ENCODE assay signal across 8 cellular contexts in genomic region chr10:70146489-70147488, GRCh38. TPM values are rescaled to one million over a fixed set of nuclear protein-coding genes. Genes with fewer than 3 reads are reported as not detected.
A peak's percentile ranks its signal among the peaks of the same experiment; 100 is the strongest.
DNase-seq lines count a peak whose midpoint lies in the region; ATAC-seq and TF ChIP-seq lines count a peak whose summit lies in the region.

TYSND1 (minus strand) TSS chr10:70146700; CDS start chr10:70146586, 114 bp downstream.

- DNase-seq in GM13977 (ENCODE audit: low spot score) = peak; percentile 99
- DNase-seq in NCI-H146 treated with DMSO at 0.1 percent for 48 hours (lab: John Stamatoyannopoulos, UW; ENCODE audit: unreplicated experiment) = peak; percentile 99
- peak; percentile 97 for DNase-seq in amniotic epithelial cell (ENCODE audit: low read depth)
- DNase-seq in left cardiac atrium = peak; percentile 98
- DNase-seq in posterior vena cava (ENCODE audit: low spot score) = peak; percentile 98
- DNase-seq in upper lobe of right lung = peak; percentile 97

- ATAC-seq in HG02884 (IDR thresholded peaks at IDR 0.05; ENCODE audit: unreplicated experiment) (peak; percentile 88), left cardiac atrium (peak; percentile 94 to 95), upper lobe of right lung (peak; percentile 95)

- in situ Hi-C loops in GM13977 (cut with MboI; ENCODE audit: low pct_unique_long_range_greater_than_20kb, low sequenced_read_pairs, unreplicated experiment) = no loop called here

- no peaks in the 10 kb centered on the region for H3K27me3 ChIP-seq in upper lobe of right lung

- H3K27ac ChIP-seq in upper lobe of right lung = peak within 1 kb of the TSS; percentile 91

- no peaks in the 10 kb centered on the region for H3K9me3 ChIP-seq in upper lobe of right lung

- TF ChIP-seq CTCF in GM13977 (IDR thresholded peaks at IDR 0.05; ENCODE audit: extremely low read depth, insufficient read depth, missing control alignments) (peak; percentile 86), upper lobe of right lung (IDR thresholded peaks at IDR 0.05) (peak; percentile 68)

- H3K4me3 ChIP-seq in upper lobe of right lung = peak within 1 kb of the TSS; percentile 95

- H3K4me1 ChIP-seq in upper lobe of right lung = peaks cover 10% of the 10 kb centered on the region

- H3K36me3 ChIP-seq in upper lobe of right lung = peaks cover 37% of the 10 kb centered on the region

- intact Hi-C loops in T-helper 1 cell treated with Interleukin-12 subunit alpha and Interleukin-12 subunit beta and Interleukin-4 antibody, amounts not matched to agents 30 ng/mL and 1 ng/mL, for 36 hours (cut with micrococcal nuclease) = loop anchor here (1.0 to 2.0 kb wide), 12 partner anchors 14 to 1024 kb away; partner anchors contain the start of genes AIFM2, EIF4EBP2, LRRC20 and PPA1
- intact Hi-C loops in left cardiac atrium (cut with DNase I) (no loop called here), posterior vena cava (cut with DNase I) (no loop called here), upper lobe of right lung (cut with DNase I) (no loop called here)

RNA-seq across cellular contexts. Expression of gene TYSND1, which starts in this region (rescaled TPM):
- total RNA-seq in T-helper 1 cell treated with Interleukin-12 subunit alpha and Interleukin-12 subunit beta and Interleukin-4 antibody, amounts not matched to agents 30 ng/mL and 1 ng/mL, for 36 hours = 10.1 and 10.7 TPM in 2 replicates
- total RNA-seq in left cardiac atrium = 1 to 10 TPM; 6.3 to 8.5 TPM
- total RNA-seq in posterior vena cava = 1 to 10 TPM; 5.3 to 6.3 TPM
- 12.5 TPM for total RNA-seq in upper lobe of right lung

Comparison
In these comparisons a context has a peak if more than half of its experiments do, and no peak if none do; other contexts are left out.
1. Peak in every context shown above with its lines: DNase-seq, ATAC-seq, H3K4me3 ChIP-seq and H3K27ac ChIP-seq.